Comparison of ENCODE assay signal across 8 cellular contexts in genomic region chr22:20080776-20081654, GRCh38. TPM values are rescaled to one million over a fixed set of nuclear protein-coding genes. Genes with fewer than 3 reads are reported as not detected.
DNase-seq lines count a peak whose midpoint lies in the region; ATAC-seq lines count a peak whose summit lies in the region.

No MANE protein-coding gene starts in this region.

- H3K4me1 ChIP-seq in right cardiac atrium (ENCODE audit: control insufficient read depth, insufficient read depth, low read length) (peaks cover 26% of the 10 kb centered on the region), rectal smooth muscle tissue (ENCODE audit: control insufficient read depth, insufficient read depth, low read length) (peaks cover 10% of the 10 kb centered on the region)

- ATAC-seq in right cardiac atrium (peak in 1 of 2 donors; percentile 22), HG02763 (IDR thresholded peaks at IDR 0.05; ENCODE audit: unreplicated experiment) (no peak), HG03521 (IDR thresholded peaks at IDR 0.05; ENCODE audit: unreplicated experiment) (no peak)

- H3K4me3 ChIP-seq in right cardiac atrium (ENCODE audit: low read length) = peak overlapping the region; percentile 94
- peak overlapping the region; percentile 85 for H3K4me3 ChIP-seq in rectal smooth muscle tissue (ENCODE audit: low read length)

- peak overlapping the region; percentile 91 for H3K9ac ChIP-seq in rectal smooth muscle tissue (ENCODE audit: low read length)

- H3K27me3 ChIP-seq in right cardiac atrium (ENCODE audit: control insufficient read depth, insufficient read depth) (no peaks in the 10 kb centered on the region), rectal smooth muscle tissue (ENCODE audit: control insufficient read depth, insufficient read depth, low read length) (no peaks in the 10 kb centered on the region)

- intact Hi-C loops in right cardiac atrium (cut with DNase I) = loop anchor here in 1 of 4 donors (5.0 kb wide), 1 partner anchor 54 kb away; no protein-coding TSS in a partner anchor

- H3K36me3 ChIP-seq in rectal smooth muscle tissue (ENCODE audit: control insufficient read depth, insufficient read depth, low read length) = peaks cover 1% of the 10 kb centered on the region

- peak; percentile 10 to 42 for DNase-seq in SHP77 (lab: John Stamatoyannopoulos, UW)
- no peak for DNase-seq in SHP77 treated with DMSO at 0.1 percent for 48 hours (lab: John Stamatoyannopoulos, UW)
- peak; percentile 62 for DNase-seq in NCI-H2029 (lab: John Stamatoyannopoulos, UW)
- DNase-seq in right cardiac atrium = peak; percentile 56 to 80 (median 76)

- H3K27ac ChIP-seq in adipose tissue (ENCODE audit: low read depth, low read length) (peak overlapping the region; percentile 79), right cardiac atrium (ENCODE audit: low read length) (peak overlapping the region; percentile 87), rectal smooth muscle tissue (ENCODE audit: low read depth, low read length) (peak overlapping the region; percentile 87)

- no peaks in the 10 kb centered on the region for H3K9me3 ChIP-seq in right cardiac atrium (ENCODE audit: control insufficient read depth, low read length)

- WGBS in adipose tissue, 3 donors = 8 to 29% (median 20%) methylated on average over 27 of the region's 27 CpGs
- WGBS in right cardiac atrium = 11% methylated on average over 27 of the region's 27 CpGs

RNA-seq across cellular contexts. Expression of gene DGCR8, which starts 1.0 kb away (rescaled TPM):
- polyA plus RNA-seq in adipose tissue = 10 to 100 TPM; 10.1 to 15.6 (median 12.9) TPM
- 10 to 100 TPM; 15.5 to 18.6 (median 17.0) TPM for total RNA-seq in right cardiac atrium
- 11.2 TPM for polyA plus RNA-seq in right cardiac atrium

RNA-seq across cellular contexts. Expression of gene RANBP1, which starts 34.9 kb away (rescaled TPM):
- polyA plus RNA-seq in adipose tissue (10 to 100 TPM; 42.3 to 94.7 (median 68.2) TPM), right cardiac atrium (33.3 TPM)
- total RNA-seq in right cardiac atrium = 10 to 100 TPM; 32.5 to 46.8 (median 39.5) TPM

RNA-seq across cellular contexts. Expression of gene TRMT2A, which starts 36.0 kb away (rescaled TPM):
- 10 to 100 TPM; 32.2 to 47.9 (median 43.0) TPM for polyA plus RNA-seq in adipose tissue
- 10 to 100 TPM; 23.1 to 32.0 (median 29.7) TPM for total RNA-seq in right cardiac atrium
- polyA plus RNA-seq in right cardiac atrium = 23.1 TPM

RNA-seq across cellular contexts. Expression of gene ZDHHC8, which starts 50.6 kb away (rescaled TPM):
- polyA plus RNA-seq in adipose tissue (10 to 100 TPM; 20.5 to 45.6 (median 28.0) TPM), right cardiac atrium (34.2 TPM)
- 10 to 100 TPM; 49.1 to 64.7 (median 55.7) TPM for total RNA-seq in right cardiac atrium
